Comparison of ENCODE assay signal across 22 cellular contexts in the genomic region with DNA sequence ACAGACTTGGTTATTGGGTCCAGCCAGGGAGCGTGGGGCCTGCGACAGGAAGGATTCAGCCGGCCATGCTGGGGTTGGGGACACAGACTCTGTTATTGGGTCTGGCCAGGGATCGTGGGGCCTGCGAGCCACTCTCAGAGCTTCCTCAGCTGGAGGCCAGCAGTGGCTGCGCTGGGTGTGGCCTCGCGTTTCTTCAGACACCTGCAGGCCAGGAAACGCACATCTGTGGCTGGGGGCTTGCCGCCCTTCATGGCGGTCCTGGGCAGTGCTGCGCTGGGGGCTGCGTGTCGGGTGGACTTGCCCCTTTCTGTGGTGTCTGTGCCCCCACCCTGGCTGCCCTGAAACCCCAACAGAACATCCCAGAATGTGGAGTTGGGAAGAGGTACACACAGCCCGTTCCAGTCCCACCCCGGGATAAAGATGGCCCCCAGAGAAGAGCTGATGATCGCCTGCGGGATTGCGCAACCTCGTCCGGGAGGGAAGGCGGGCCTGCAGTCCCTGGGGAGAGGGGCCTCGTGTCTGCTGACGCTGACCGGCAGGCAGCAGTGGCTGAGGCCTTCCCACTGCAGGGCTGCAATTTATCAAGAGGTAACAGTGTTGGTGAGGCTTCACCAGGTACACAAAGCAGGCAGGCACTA. TPM values are rescaled to one million over a fixed set of nuclear protein-coding genes. Genes with fewer than 3 reads are reported as not detected.
DNase-seq lines count a peak whose midpoint lies in the region; ATAC-seq, FAIRE-seq and TF ChIP-seq lines count a peak whose summit lies in the region.
"Had no signal": no experiment of that assay in that cellular context is flagged by ENCODE, and none has a peak within 500 bp of the region (broad histone marks: within the 10 kb centered on the region; RNA-seq: fewer than 3 reads in every experiment).

No MANE protein-coding gene starts in this region.

- FAIRE-seq in RCC 7860 (lab: Jason Lieb, UNC), result no peak
- FAIRE-seq: keratinocyte had no signal

- H3K4me1 Mint-ChIP-seq in glutamatergic neuron (ENCODE audit: low read depth, unreplicated experiment), result peaks cover 3% of the 10 kb centered on the region
- H3K4me1 Mint-ChIP-seq: activated naive CD8-positive, alpha-beta T cell treated with anti-CD3 and anti-CD28 coated beads, Interleukin-2, amount 10 ng/mL, durations not matched to agents 7 days and 5 days had no signal

- no peaks in the 10 kb centered on the region for H3K9me3 ChIP-seq in HEK293 (ENCODE audit: control insufficient read depth, insufficient read depth, low read depth, low read length)
- no peaks in the 10 kb centered on the region for H3K9me3 ChIP-seq in NT2/D1 (ENCODE audit: insufficient read depth, low read length)
- no peaks in the 10 kb centered on the region for H3K9me3 ChIP-seq in psoas muscle
- H3K9me3 ChIP-seq: SJCRH30 had no signal

- POLR2A ChIA-PET in HEK293 (lab: Yijun Ruan, JAX), result no interaction called here

- H3K27ac ChIP-seq in HEK293 (ENCODE audit: extremely low read depth, low read depth, low read length), result no peak overlapping the region
- peak overlapping the region; percentile 30 for H3K27ac ChIP-seq in psoas muscle
- H3K27ac ChIP-seq: dorsolateral prefrontal cortex, HL-60, SJCRH30 had no signal

- intact Hi-C loops in psoas muscle (cut with DNase I), result no loop called here

- 78 to 86% (median 80%) methylated on average over 25 of the region's 25 CpGs for WGBS in psoas muscle, 3 donors

- CTCF ChIA-PET in HEK293 (lab: Yijun Ruan, JAX), result interaction anchor here (1.2 to 1.5 kb wide), 2 partner anchors 9 to 10 kb away, joined by 3 to 6 read pairs; no protein-coding TSS in a partner anchor

- H3K27ac Mint-ChIP-seq in glutamatergic neuron (ENCODE audit: unreplicated experiment), result peak overlapping the region; percentile 73
- H3K27ac Mint-ChIP-seq: activated naive CD8-positive, alpha-beta T cell treated with anti-CD3 and anti-CD28 coated beads, Interleukin-2, amount 10 ng/mL, durations not matched to agents 7 days and 5 days had no signal

- no peak for DNase-seq in NT2/D1 (ENCODE audit: low read depth, low spot score)
- DNase-seq in glutamatergic neuron, result peak; percentile 68
- DNase-seq in psoas muscle, result peak; percentile 64 to 74
- DNase-seq in nucleus accumbens (lab: John Stamatoyannopoulos, UW), result no peak
- DNase-seq in RCC 7860 (ENCODE audit: low spot score), result no peak
- DNase-seq: activated CD4-positive, alpha-beta T cell treated with anti-CD3 and anti-CD28 coated beads, Interleukin-2, amount 50 U/mL, for 4 hours; activated naive CD8-positive, alpha-beta T cell treated with anti-CD3 and anti-CD28 coated beads, Interleukin-2, amount 10 ng/mL, durations not matched to agents 7 days and 5 days; dorsolateral prefrontal cortex; NCI-H1048; NCI-H1694; SJCRH30; stimulated activated naive CD4-positive, alpha-beta T cell treated with Interleukin-2 at 50 U/mL for 16 hours; T-helper 1 cell had no signal

- peaks cover 4% of the 10 kb centered on the region for H3K9me3 Mint-ChIP-seq in glutamatergic neuron (ENCODE audit: unreplicated experiment)
- H3K9me3 Mint-ChIP-seq: activated naive CD8-positive, alpha-beta T cell treated with anti-CD3 and anti-CD28 coated beads, Interleukin-2, amount 10 ng/mL, durations not matched to agents 7 days and 5 days had no signal

- H3K9ac ChIP-seq in NT2/D1 (ENCODE audit: insufficient read length, low read depth), result peak overlapping the region; percentile 5

- no peak overlapping the region for H3K4me3 Mint-ChIP-seq in glutamatergic neuron (ENCODE audit: unreplicated experiment)
- H3K4me3 Mint-ChIP-seq: activated naive CD8-positive, alpha-beta T cell treated with anti-CD3 and anti-CD28 coated beads, Interleukin-2, amount 10 ng/mL, durations not matched to agents 7 days and 5 days had no signal

- H3K4me3 ChIP-seq in HEK293 (ENCODE audit: low read depth, low read length) (no peak overlapping the region), NT2/D1 (ENCODE audit: insufficient read length, low read depth) (no peak overlapping the region), psoas muscle (no peak overlapping the region)
- H3K4me3 ChIP-seq: dorsolateral prefrontal cortex, lung, SJCRH30 had no signal

- no peaks in the 10 kb centered on the region for H3K36me3 Mint-ChIP-seq in glutamatergic neuron (ENCODE audit: unreplicated experiment)

- TF ChIP-seq CTCF in HEK293 (tag by site-specific recombination; IDR thresholded peaks at IDR 0.05) (no peak), glutamatergic neuron (IDR thresholded peaks at IDR 0.05; ENCODE audit: partially characterized antibody, unreplicated experiment) (no peak), psoas muscle (IDR thresholded peaks at IDR 0.05) (no peak)

- H3K27me3 ChIP-seq in NT2/D1 (ENCODE audit: insufficient read depth, insufficient read length) (no peaks in the 10 kb centered on the region), psoas muscle (ENCODE audit: insufficient read depth in 3 of 3, low read length in 2 of 3) (no peaks in the 10 kb centered on the region)
- H3K27me3 ChIP-seq: dorsolateral prefrontal cortex, SJCRH30 had no signal

- H3K4me1 ChIP-seq in HEK293 (ENCODE audit: control insufficient read depth, insufficient read depth, low read length), result no peaks in the 10 kb centered on the region
- H3K4me1 ChIP-seq in NT2/D1 (ENCODE audit: insufficient read depth, insufficient read length), result peaks cover 20% of the 10 kb centered on the region
- peaks cover 8% of the 10 kb centered on the region for H3K4me1 ChIP-seq in psoas muscle

- peak in 3 of 4 donors; percentile 18 to 54 (median 29) for ATAC-seq in psoas muscle
- ATAC-seq in HG03442 (IDR thresholded peaks at IDR 0.05; ENCODE audit: unreplicated experiment), result no peak
- ATAC-seq: HCT116 had no signal

- H3K36me3 ChIP-seq in HEK293 (ENCODE audit: control insufficient read depth in 2 of 2, insufficient read depth in 1 of 2, low read length in 2 of 2), result peaks cover 0 to 67% of the 10 kb centered on the region in 2 experiments; a peak in 2 of 3 replicates
- H3K36me3 ChIP-seq in NT2/D1 (ENCODE audit: insufficient read depth, insufficient read length, low read length), result peaks cover 88% of the 10 kb centered on the region
- H3K36me3 ChIP-seq in psoas muscle (ENCODE audit: insufficient read depth in 1 of 2, low read depth in 1 of 2), result peaks cover 7 to 79% of the 10 kb centered on the region in 2 donors

- H3K27me3 Mint-ChIP-seq in glutamatergic neuron (ENCODE audit: unreplicated experiment), result peaks cover 9% of the 10 kb centered on the region
- H3K27me3 Mint-ChIP-seq: activated naive CD8-positive, alpha-beta T cell treated with anti-CD3 and anti-CD28 coated beads, Interleukin-2, amount 10 ng/mL, durations not matched to agents 7 days and 5 days had no signal

TF ChIP-seq in HEK293, 187 proteins besides CTCF, POLR2A, EP300 and RAD21 (continues in another document):
- TF ChIP-seq, protein P1, sequence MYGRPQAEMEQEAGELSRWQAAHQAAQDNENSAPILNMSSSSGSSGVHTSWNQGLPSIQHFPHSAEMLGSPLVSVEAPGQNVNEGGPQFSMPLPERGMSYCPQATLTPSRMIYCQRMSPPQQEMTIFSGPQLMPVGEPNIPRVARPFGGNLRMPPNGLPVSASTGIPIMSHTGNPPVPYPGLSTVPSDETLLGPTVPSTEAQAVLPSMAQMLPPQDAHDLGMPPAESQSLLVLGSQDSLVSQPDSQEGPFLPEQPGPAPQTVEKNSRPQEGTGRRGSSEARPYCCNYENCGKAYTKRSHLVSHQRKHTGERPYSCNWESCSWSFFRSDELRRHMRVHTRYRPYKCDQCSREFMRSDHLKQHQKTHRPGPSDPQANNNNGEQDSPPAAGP (tag by site-specific recombination; IDR thresholded peaks at IDR 0.05), result peak; percentile 72; the same call in 1 of the 2 replicates
- TF ChIP-seq TCF7L2 (IDR thresholded peaks at IDR 0.05; ENCODE audit: borderline replicate concordance, low read depth, low read length) (no peak), GLIS2 (tag by site-specific recombination; IDR thresholded peaks at IDR 0.05) (no peak), ZNF521 (tag by site-specific recombination; IDR thresholded peaks at IDR 0.05) (no peak), ZNF175 (tag by site-specific recombination; IDR thresholded peaks at IDR 0.05) (no peak)
- TF ChIP-seq, protein P2, sequence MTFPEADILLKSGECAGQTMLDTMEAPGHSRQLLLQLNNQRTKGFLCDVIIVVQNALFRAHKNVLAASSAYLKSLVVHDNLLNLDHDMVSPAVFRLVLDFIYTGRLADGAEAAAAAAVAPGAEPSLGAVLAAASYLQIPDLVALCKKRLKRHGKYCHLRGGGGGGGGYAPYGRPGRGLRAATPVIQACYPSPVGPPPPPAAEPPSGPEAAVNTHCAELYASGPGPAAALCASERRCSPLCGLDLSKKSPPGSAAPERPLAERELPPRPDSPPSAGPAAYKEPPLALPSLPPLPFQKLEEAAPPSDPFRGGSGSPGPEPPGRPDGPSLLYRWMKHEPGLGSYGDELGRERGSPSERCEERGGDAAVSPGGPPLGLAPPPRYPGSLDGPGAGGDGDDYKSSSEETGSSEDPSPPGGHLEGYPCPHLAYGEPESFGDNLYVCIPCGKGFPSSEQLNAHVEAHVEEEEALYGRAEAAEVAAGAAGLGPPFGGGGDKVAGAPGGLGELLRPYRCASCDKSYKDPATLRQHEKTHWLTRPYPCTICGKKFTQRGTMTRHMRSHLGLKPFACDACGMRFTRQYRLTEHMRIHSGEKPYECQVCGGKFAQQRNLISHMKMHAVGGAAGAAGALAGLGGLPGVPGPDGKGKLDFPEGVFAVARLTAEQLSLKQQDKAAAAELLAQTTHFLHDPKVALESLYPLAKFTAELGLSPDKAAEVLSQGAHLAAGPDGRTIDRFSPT (tag by site-specific recombination; IDR thresholded peaks at IDR 0.05), result no peak

RNA-seq across cellular contexts. Expression of a gene that starts 16.9 kb away (rescaled TPM):
- total RNA-seq in glutamatergic neuron (ENCODE audit: unreplicated experiment), result 27.1 TPM
- total RNA-seq in psoas muscle, result 10 to 100 TPM; 29.5 to 56.5 (median 39.6) TPM
- polyA plus RNA-seq in psoas muscle, result 10 to 100 TPM; 25.0 to 56.2 (median 46.7) TPM

RNA-seq across cellular contexts. Expression of a gene that starts 22.3 kb away (rescaled TPM):
- total RNA-seq in glutamatergic neuron (ENCODE audit: unreplicated experiment) (50.4 TPM), psoas muscle (10 to 100 TPM; 10.2 to 18.0 (median 13.2) TPM)
- polyA plus RNA-seq in psoas muscle, result 10 to 100 TPM; 10.1 to 12.7 (median 10.3) TPM

RNA-seq across cellular contexts. Expression of a gene that starts 22.7 kb away (rescaled TPM):
- total RNA-seq in glutamatergic neuron (ENCODE audit: unreplicated experiment) (289 TPM), psoas muscle (100 to 1,000 TPM; 307 to 499 (median 459) TPM)
- 1,000 to 10,000 TPM in 1 of 3 donors, 100 to 1,000 TPM in 2; 652 to 1,146 (median 986) TPM for polyA plus RNA-seq in psoas muscle

RNA-seq across cellular contexts. Expression of a gene that starts 43.6 kb away (rescaled TPM):
- 73.6 TPM for total RNA-seq in glutamatergic neuron (ENCODE audit: unreplicated experiment)
- 10 to 100 TPM; 52.4 to 67.0 (median 60.8) TPM for total RNA-seq in psoas muscle
- 10 to 100 TPM; 26.4 to 54.2 (median 39.6) TPM for polyA plus RNA-seq in psoas muscle

RNA-seq across cellular contexts. Expression of a gene that starts 54.2 kb away (rescaled TPM):
- 13.7 TPM for total RNA-seq in glutamatergic neuron (ENCODE audit: unreplicated experiment)
- total RNA-seq in psoas muscle, result not detected
- under 1 TPM in 1 of 3 donors, not detected in 2; 0.03 TPM for polyA plus RNA-seq in psoas muscle
- total RNA-seq: activated naive CD8-positive, alpha-beta T cell treated with anti-CD3 and anti-CD28 coated beads, Interleukin-2, amount 10 ng/mL, durations not matched to agents 7 days and 5 days; Daoy; lung; mucosa of gallbladder; NCI-H460; SJCRH30 had no signal
- polyA plus RNA-seq: keratinocyte, lung had no signal

Comparison
In these comparisons a context has a peak if more than half of its experiments do, and no peak if none do; other contexts are left out.
1. DNase-seq: peak in glutamatergic neuron (single experiment) and psoas muscle (2 of 2); none in NT2/D1 (single experiment), nucleus accumbens (0 of 56) and RCC 7860 (single experiment).